ENCODE assay signal across 21 cellular contexts in the genomic region with DNA sequence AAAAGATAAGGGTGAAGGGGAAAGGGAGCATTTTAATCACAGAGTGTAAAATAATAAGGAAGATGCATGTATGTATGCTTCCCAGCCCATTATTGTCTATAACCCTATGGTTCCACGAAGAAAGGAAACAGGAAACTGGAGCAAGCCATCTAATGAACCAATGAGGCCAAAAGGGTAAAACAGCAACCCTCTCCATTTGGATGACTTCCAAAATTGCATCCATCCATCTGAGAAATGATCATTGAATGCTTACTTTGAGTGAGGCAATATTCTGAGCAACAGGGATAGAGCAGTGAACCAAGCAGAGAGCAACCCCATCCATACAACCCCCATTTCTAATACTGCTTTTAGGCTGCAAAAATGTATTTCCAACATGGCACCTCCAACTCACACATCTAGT.
"Had no signal": no experiment of that assay in that cellular context is flagged by ENCODE, and none has a peak within 500 bp of the region (broad histone marks: within the 10 kb centered on the region; RNA-seq: fewer than 3 reads in every experiment).

No MANE protein-coding gene starts in this region.

- ATAC-seq: foreskin keratinocyte; left colon; left ventricle myocardium superior; natural killer cell treated with Interleukin-12 subunit alpha and Interleukin-12 subunit beta and Interleukin-15 and Interleukin-18, amount 100 ng/mL, for 72 hours; right lobe of liver; stimulated activated effector memory CD8-positive, alpha-beta T cell treated with anti-CD3 and anti-CD28 coated beads, Interleukin-12 subunit alpha, Interleukin-12 subunit beta, amount 100 ng/mL, for 72 hours; stimulated activated naive CD8-positive, alpha-beta T cell treated with anti-CD3 and anti-CD28 coated beads, Interleukin-15, Interleukin-2, amounts not matched to agents 100 U/mL and 50 U/mL, for 24 hours had no signal

- H3K36me3 ChIP-seq: pancreas, right lobe of liver, suprapubic skin, thyroid gland had no signal

- H3K9me3 ChIP-seq: pancreas, right lobe of liver, suprapubic skin, thyroid gland had no signal

- DNase-seq: effector memory CD4-positive, alpha-beta T cell; foreskin keratinocyte; immature natural killer cell; kidney; left colon; left ventricle myocardium superior; mesenchymal stem cell; midbrain; occipital lobe; pancreas; retina; right lobe of liver; stimulated activated CD4-positive, alpha-beta T cell treated with anti-CD3 and anti-CD28 coated beads, Interleukin-4, amount 100 ng/mL, for 1 hour; stimulated activated CD8-positive, alpha-beta memory T cell treated with anti-CD3 and anti-CD28 coated beads, Interleukin-4, amount 100 ng/mL, for 48 hours; stimulated activated naive CD8-positive, alpha-beta T cell treated with anti-CD3 and anti-CD28 coated beads, Interleukin-15, Interleukin-2, amounts not matched to agents 100 U/mL and 50 U/mL, for 24 hours; thyroid gland had no signal

- H3K4me1 ChIP-seq: suprapubic skin had no signal

- H3K27me3 ChIP-seq: foreskin keratinocyte, pancreas, right lobe of liver, suprapubic skin, thyroid gland had no signal

- H3K4me3 ChIP-seq: lung, pancreas, right lobe of liver, suprapubic skin, thyroid gland had no signal

- H3K27ac ChIP-seq: epithelial cell of prostate, foreskin keratinocyte, pancreas, right lobe of liver, suprapubic skin, thyroid gland had no signal
